Comparison of ENCODE assay signal across 22 cellular contexts in genomic region chr6:70563540-70563939, GRCh38. TPM values are rescaled to one million over a fixed set of nuclear protein-coding genes. Genes with fewer than 3 reads are reported as not detected.
DNase-seq lines count a peak whose midpoint lies in the region; ATAC-seq and TF ChIP-seq lines count a peak whose summit lies in the region.
"Had no signal": no experiment of that assay in that cellular context is flagged by ENCODE, and none has a peak within 500 bp of the region (broad histone marks: within the 10 kb centered on the region; RNA-seq: fewer than 3 reads in every experiment).

No MANE protein-coding gene starts in this region.

- H3K4me3 ChIP-seq in HUES48 (ENCODE audit: low read depth, low read length) (no peak overlapping the region), fibroblast of villous mesenchyme (ENCODE audit: low read depth, low read length) (no peak overlapping the region), subcutaneous abdominal adipose tissue (ENCODE audit: low read depth in 1 of 5, low read length in 5 of 5) (peak overlapping the region in 1 of 5 donors; percentile 28)
- H3K4me3 ChIP-seq: prostate gland, smooth muscle cell, upper lobe of right lung had no signal

- H3K9ac ChIP-seq in HUES48 (ENCODE audit: low read depth, low read length) = no peak overlapping the region
- H3K9ac ChIP-seq in subcutaneous abdominal adipose tissue (ENCODE audit: low read length in 5 of 5) = peak overlapping the region in 1 of 5 donors; percentile 32

- ATAC-seq in HG03460 (IDR thresholded peaks at IDR 0.05; ENCODE audit: unreplicated experiment) (no peak), HG03354 (IDR thresholded peaks at IDR 0.05; ENCODE audit: poor library complexity, severe bottlenecking, unreplicated experiment) (no peak)
- ATAC-seq: activated CD8-positive, alpha-beta T cell treated with anti-CD3 and anti-CD28 coated beads for 36 hours; left lobe of liver; upper lobe of right lung had no signal

- H3K36me3 ChIP-seq in HUES48 (ENCODE audit: control insufficient read depth, insufficient read depth, low read length) (peaks cover 10% of the 10 kb centered on the region), subcutaneous abdominal adipose tissue (ENCODE audit: control insufficient read depth in 5 of 5, insufficient read depth in 5 of 5, low read length in 5 of 5) (peaks cover 0 to 4% (median 0%) of the 10 kb centered on the region in 5 donors)
- H3K36me3 ChIP-seq: prostate gland had no signal

- H3K4me1 ChIP-seq in HUES48 (ENCODE audit: control insufficient read depth, insufficient read depth, low read length) (peaks cover 9% of the 10 kb centered on the region; the same call in 1 of the 2 replicates), subcutaneous abdominal adipose tissue (ENCODE audit: control insufficient read depth in 5 of 5, insufficient read depth in 5 of 5, low read length in 5 of 5) (peaks cover 0 to 50% (median 31%) of the 10 kb centered on the region in 5 donors)
- H3K4me1 ChIP-seq: prostate gland had no signal

- no peak for TF ChIP-seq CTCF in fibroblast of villous mesenchyme (IDR thresholded peaks at IDR 0.05; ENCODE audit: insufficient read depth, low read depth, low read length)

- H3K27me3 ChIP-seq in HUES48 (ENCODE audit: control insufficient read depth, insufficient read depth, low read length) = no peaks in the 10 kb centered on the region; the same call in 1 of the 2 replicates
- no peaks in the 10 kb centered on the region for H3K27me3 ChIP-seq in subcutaneous abdominal adipose tissue (ENCODE audit: control insufficient read depth in 5 of 5, insufficient read depth in 4 of 5, low read length in 5 of 5)
- H3K27me3 ChIP-seq: upper lobe of right lung had no signal

- H3K27ac ChIP-seq in HUES48 (ENCODE audit: low read depth, low read length) (peak overlapping the region; percentile 16), subcutaneous abdominal adipose tissue (ENCODE audit: low read depth, low read length) (peak overlapping the region; percentile 97)
- H3K27ac ChIP-seq: prostate gland, upper lobe of right lung had no signal

- DNase-seq in amniotic epithelial cell (ENCODE audit: low read depth) (peak; percentile 62), fibroblast of villous mesenchyme (ENCODE audit: low read depth) (peak; percentile 88), NCI-H187 (lab: John Stamatoyannopoulos, UW) (no peak)
- DNase-seq: activated CD4-positive, CD25-positive, alpha-beta regulatory T cell; activated CD8-positive, alpha-beta T cell treated with anti-CD3 and anti-CD28 coated beads for 36 hours; aorta; cerebellar nuclear complex; KBM-7; midbrain; NCI-H1694 treated with DMSO at 0.1 percent for 48 hours; NCI-H345; NK-92 treated with Interleukin-12 subunit alpha and Interleukin-12 subunit beta, amount 100 ng/mL, for 24 hours; stimulated activated CD4-positive, alpha-beta T cell treated with anti-CD3 and anti-CD28 coated beads, Interleukin-4, amount 100 ng/mL, for 4 hours; T-helper 2 cell; upper lobe of right lung had no signal

- H3K9me3 ChIP-seq in HUES48 (ENCODE audit: control insufficient read depth, insufficient read depth, low read length) (no peaks in the 10 kb centered on the region), subcutaneous abdominal adipose tissue (ENCODE audit: control insufficient read depth in 5 of 5, low read length in 5 of 5) (no peaks in the 10 kb centered on the region)
- H3K9me3 ChIP-seq: prostate gland, upper lobe of right lung had no signal

RNA-seq across cellular contexts. Expression of gene SDHAF4, which starts 3.2 kb away (rescaled TPM):
- total RNA-seq in fibroblast of villous mesenchyme = 9.3 and 11.2 TPM in 2 replicates

Comparison
In these comparisons a context has a peak if more than half of its experiments do, and no peak if none do; other contexts are left out.
1. DNase-seq: peak in amniotic epithelial cell (single experiment) and fibroblast of villous mesenchyme (single experiment); none in NCI-H187 (0 of 2).